15 cellular contexts compared by ENCODE assay signal in genomic region chr3:148229107-148229506, GRCh38.
DNase-seq lines count a peak whose midpoint lies in the region; ATAC-seq and TF ChIP-seq lines count a peak whose summit lies in the region.
"Had no signal": no experiment of that assay in that cellular context is flagged by ENCODE, and none has a peak within 500 bp of the region (broad histone marks: within the 10 kb centered on the region; RNA-seq: fewer than 3 reads in every experiment).

No MANE protein-coding gene starts in this region.

- no peak overlapping the region for H3K18ac ChIP-seq in mesenchymal stem cell (ENCODE audit: low read depth in 1 of 2, low read length in 2 of 2)

- H3K27ac ChIP-seq in foreskin keratinocyte (no peak overlapping the region), mesenchymal stem cell (ENCODE audit: low read length, poor library complexity, severe bottlenecking) (no peak overlapping the region)
- H3K27ac ChIP-seq: body of pancreas, tibial nerve had no signal

- no peak overlapping the region for H2AK5ac ChIP-seq in mesenchymal stem cell (ENCODE audit: low read length, severe bottlenecking)

- no peaks in the 10 kb centered on the region for H3K79me1 ChIP-seq in mesenchymal stem cell (replicated peaks; ENCODE audit: low read length, poor library complexity, severe bottlenecking)

- H3K4me3 Mint-ChIP-seq in endothelial cell (ENCODE audit: unreplicated experiment): no peak overlapping the region
- H3K4me3 Mint-ChIP-seq: activated T-cell treated with anti-CD3 and anti-CD28 coated beads, Interleukin-2, amount 50 U/mL, for 24 hours; CD14-positive monocyte; HFFc6 had no signal

- H3K4me2 ChIP-seq in mesenchymal stem cell (ENCODE audit: low read length, poor library complexity, severe bottlenecking): no peak overlapping the region

- no peak overlapping the region for H3K14ac ChIP-seq in mesenchymal stem cell (ENCODE audit: low read length in 2 of 2)

- H3K27me3 ChIP-seq in foreskin keratinocyte (no peaks in the 10 kb centered on the region), mesenchymal stem cell (ENCODE audit: control insufficient read depth in 1 of 2, insufficient read depth in 1 of 2, low read length in 2 of 2) (no peaks in the 10 kb centered on the region)
- H3K27me3 ChIP-seq: body of pancreas, tibial nerve had no signal

- no peak overlapping the region for H3K23ac ChIP-seq in mesenchymal stem cell (ENCODE audit: low read length in 2 of 2)

- no peak overlapping the region for H3K9ac ChIP-seq in mesenchymal stem cell (ENCODE audit: low read length)

- H2BK15ac ChIP-seq in mesenchymal stem cell (ENCODE audit: low read depth, poor library complexity, severe bottlenecking): no peak overlapping the region

- peak overlapping the region; percentile 80 for H3K27ac Mint-ChIP-seq in endothelial cell (ENCODE audit: unreplicated experiment)
- H3K27ac Mint-ChIP-seq: activated T-cell treated with anti-CD3 and anti-CD28 coated beads, Interleukin-2, amount 50 U/mL, for 24 hours; CD14-positive monocyte; HFFc6 had no signal

- no peak overlapping the region for H3K4me3 ChIP-seq in mesenchymal stem cell (ENCODE audit: insufficient read depth in 1 of 2, low read depth in 1 of 2, low read length in 2 of 2)
- H3K4me3 ChIP-seq: body of pancreas, K562, tibial nerve had no signal

- H4K8ac ChIP-seq in mesenchymal stem cell (ENCODE audit: low read length): no peak overlapping the region

- no peak overlapping the region for H2BK120ac ChIP-seq in mesenchymal stem cell (ENCODE audit: low read depth, low read length)

- no peak overlapping the region for H3K4ac ChIP-seq in mesenchymal stem cell (ENCODE audit: low read depth in 1 of 2, low read length in 2 of 2)

- H4K91ac ChIP-seq in mesenchymal stem cell (ENCODE audit: low read length): no peak overlapping the region

- no peak overlapping the region for H2AFZ ChIP-seq in mesenchymal stem cell (ENCODE audit: low read depth, low read length)

- H3K9me3 ChIP-seq in mesenchymal stem cell (ENCODE audit: control insufficient read depth, low read length): no peaks in the 10 kb centered on the region
- H3K9me3 ChIP-seq: body of pancreas, tibial nerve had no signal

- no peak overlapping the region for H2BK12ac ChIP-seq in mesenchymal stem cell (ENCODE audit: low read length in 2 of 2)

- no peaks in the 10 kb centered on the region for H3K36me3 ChIP-seq in mesenchymal stem cell (ENCODE audit: control insufficient read depth in 1 of 2, insufficient read depth in 2 of 2, low read depth in 1 of 2, low read length in 2 of 2)
- H3K36me3 ChIP-seq: tibial nerve had no signal

- DNase-seq in endothelial cell (ENCODE audit: low spot score): no peak
- DNase-seq in foreskin keratinocyte: no peak
- no peak for DNase-seq in mesenchymal stem cell
- no peak for DNase-seq in NCI-H748 treated with DMSO at 0.1 percent for 48 hours (lab: John Stamatoyannopoulos, UW)
- no peak for DNase-seq in omental fat pad (ENCODE audit: low spot score)
- DNase-seq: activated T-cell treated with anti-CD3 and anti-CD28 coated beads, Interleukin-2, amount 50 U/mL, for 24 hours; body of pancreas; HFFc6; NCI-H226 had no signal

- H3K4me1 ChIP-seq in foreskin keratinocyte: peaks cover 4% of the 10 kb centered on the region
- no peaks in the 10 kb centered on the region for H3K4me1 ChIP-seq in mesenchymal stem cell (ENCODE audit: control insufficient read depth, insufficient read depth, low read depth, low read length)
- H3K4me1 ChIP-seq: body of pancreas had no signal

- H3K36me3 Mint-ChIP-seq in endothelial cell (ENCODE audit: low read depth, unreplicated experiment): no peaks in the 10 kb centered on the region
- H3K36me3 Mint-ChIP-seq: CD14-positive monocyte had no signal

- H3K9me3 Mint-ChIP-seq in endothelial cell (ENCODE audit: unreplicated experiment): no peaks in the 10 kb centered on the region

- H3K27me3 Mint-ChIP-seq in endothelial cell (ENCODE audit: unreplicated experiment): no peaks in the 10 kb centered on the region
- H3K27me3 Mint-ChIP-seq: activated T-cell treated with anti-CD3 and anti-CD28 coated beads, Interleukin-2, amount 50 U/mL, for 24 hours had no signal

- no peak overlapping the region for H2BK5ac ChIP-seq in mesenchymal stem cell (ENCODE audit: low read depth, low read length, poor library complexity, severe bottlenecking)

- peaks cover 20% of the 10 kb centered on the region for H3K4me1 Mint-ChIP-seq in endothelial cell (ENCODE audit: unreplicated experiment)
- H3K4me1 Mint-ChIP-seq: CD14-positive monocyte had no signal

- ATAC-seq in GM18870 (IDR thresholded peaks at IDR 0.05; ENCODE audit: unreplicated experiment) (peak; percentile 61), GM21723 (IDR thresholded peaks at IDR 0.05; ENCODE audit: unreplicated experiment) (peak; percentile 81), HG03378 (IDR thresholded peaks at IDR 0.05; ENCODE audit: unreplicated experiment) (peak; percentile 58), foreskin keratinocyte (no peak), omental fat pad (ENCODE audit: low FRiP score) (no peak)
- ATAC-seq: body of pancreas, K562 had no signal

- TF ChIP-seq CTCF in endothelial cell (IDR thresholded peaks at IDR 0.05; ENCODE audit: unreplicated experiment) (no peak), foreskin keratinocyte (conservative IDR thresholded peaks at IDR 0.05) (no peak), omental fat pad (IDR thresholded peaks at IDR 0.05) (no peak)

Comparison
In these comparisons a context has a peak if more than half of its experiments do, and no peak if none do; other contexts are left out.
1. ATAC-seq: peak in GM18870 (single experiment), GM21723 (single experiment) and HG03378 (single experiment); none in foreskin keratinocyte (single experiment) and omental fat pad (single experiment).